9 cellular contexts compared by ENCODE assay signal in genomic region chr11:44574620-44575287, GRCh38. TPM values are rescaled to one million over a fixed set of nuclear protein-coding genes. Genes with fewer than 3 reads are reported as not detected.
DNase-seq lines count a peak whose midpoint lies in the region; ATAC-seq lines count a peak whose summit lies in the region.
"Had no signal": no experiment of that assay in that cellular context is flagged by ENCODE, and none has a peak within 500 bp of the region (broad histone marks: within the 10 kb centered on the region; RNA-seq: fewer than 3 reads in every experiment).

No MANE protein-coding gene starts in this region.

- CTCF ChIA-PET in activated CD8-positive, alpha-beta T cell treated with anti-CD3 and anti-CD28 coated beads, Interleukin-2, amount 10 ng/mL, durations not matched to agents 7 days and 5 days (lab: Charles Lee), result interaction anchor here (1.5 to 4.0 kb wide), 6 partner anchors 10 to 42 kb away, joined by 5 to 25 read pairs (median 10); partner anchors contain the start of gene CD82

- H3K4me1 Mint-ChIP-seq in activated CD8-positive, alpha-beta T cell treated with anti-CD3 and anti-CD28 coated beads, Interleukin-2, amount 10 ng/mL, durations not matched to agents 7 days and 5 days (ENCODE audit: low read depth), result peaks cover 95% of the 10 kb centered on the region
- peaks cover 17 to 48% of the 10 kb centered on the region in 2 donors for H3K4me1 Mint-ChIP-seq in immature natural killer cell

- H3K27me3 Mint-ChIP-seq in activated CD8-positive, alpha-beta T cell treated with anti-CD3 and anti-CD28 coated beads, Interleukin-2, amount 10 ng/mL, durations not matched to agents 7 days and 5 days (ENCODE audit: low read depth), result no peaks in the 10 kb centered on the region
- peaks cover 0 to 4% (median 1%) of the 10 kb centered on the region in 3 donors for H3K27me3 Mint-ChIP-seq in immature natural killer cell (ENCODE audit: low read depth in 3 of 3)

- H3K9me3 Mint-ChIP-seq in activated CD8-positive, alpha-beta T cell treated with anti-CD3 and anti-CD28 coated beads, Interleukin-2, amount 10 ng/mL, durations not matched to agents 7 days and 5 days (ENCODE audit: insufficient read depth), result no peaks in the 10 kb centered on the region
- no peaks in the 10 kb centered on the region for H3K9me3 Mint-ChIP-seq in immature natural killer cell

- H3K36me3 Mint-ChIP-seq in activated CD8-positive, alpha-beta T cell treated with anti-CD3 and anti-CD28 coated beads, Interleukin-2, amount 10 ng/mL, durations not matched to agents 7 days and 5 days (ENCODE audit: low read depth), result peaks cover 29% of the 10 kb centered on the region
- no peaks in the 10 kb centered on the region for H3K36me3 Mint-ChIP-seq in immature natural killer cell

- DNase-seq in activated CD8-positive, alpha-beta T cell treated with anti-CD3 and anti-CD28 coated beads, Interleukin-2, amount 10 ng/mL, durations not matched to agents 7 days and 5 days, result peak; percentile 79
- DNase-seq in immature natural killer cell (peak in 1 of 3 donors; percentile 7), globus pallidus (ENCODE audit: low spot score) (no peak), pons (ENCODE audit: low spot score) (no peak), NCI-H2081 (lab: John Stamatoyannopoulos, UW) (no peak)

- peak overlapping the region; percentile 64 for H3K4me3 Mint-ChIP-seq in activated CD8-positive, alpha-beta T cell treated with anti-CD3 and anti-CD28 coated beads, Interleukin-2, amount 10 ng/mL, durations not matched to agents 7 days and 5 days
- H3K4me3 Mint-ChIP-seq in immature natural killer cell, result peak overlapping the region in 4 of 5 donors; percentile 18 to 46 (median 34)

- ATAC-seq in GM18858 (IDR thresholded peaks at IDR 0.05; ENCODE audit: unreplicated experiment) (peak; percentile 31), HG03432 (IDR thresholded peaks at IDR 0.05; ENCODE audit: unreplicated experiment) (peak; percentile 56), HG03571 (IDR thresholded peaks at IDR 0.05; ENCODE audit: unreplicated experiment) (no peak)
- ATAC-seq in activated CD8-positive, alpha-beta T cell treated with anti-CD3 and anti-CD28 coated beads, Interleukin-2, amount 10 ng/mL, durations not matched to agents 7 days and 5 days, result peak; percentile 75
- ATAC-seq: Panc1 had no signal

- H3K27ac Mint-ChIP-seq in activated CD8-positive, alpha-beta T cell treated with anti-CD3 and anti-CD28 coated beads, Interleukin-2, amount 10 ng/mL, durations not matched to agents 7 days and 5 days, result peak overlapping the region; percentile 94
- H3K27ac Mint-ChIP-seq in immature natural killer cell, result peak overlapping the region; percentile 37 to 80 (median 51)

- POLR2A ChIA-PET in activated CD8-positive, alpha-beta T cell treated with anti-CD3 and anti-CD28 coated beads, Interleukin-2, amount 10 ng/mL, durations not matched to agents 7 days and 5 days (lab: Charles Lee), result interaction anchor here (0.6 to 2.2 kb wide), 5 partner anchors 8 to 25 kb away, joined by 3 to 13 read pairs (median 4); partner anchors contain the start of gene CD82

RNA-seq across cellular contexts. Expression of gene CD82, which starts 9.3 kb away (rescaled TPM):
- 10 to 100 TPM; 68.2 to 72.9 TPM for total RNA-seq in activated CD8-positive, alpha-beta T cell treated with anti-CD3 and anti-CD28 coated beads, Interleukin-2, amount 10 ng/mL, durations not matched to agents 7 days and 5 days
- 10 to 100 TPM in 2 of 3 donors, 1 to 10 TPM in 1; 9.7 to 15.7 (median 10.7) TPM for polyA plus RNA-seq in immature natural killer cell
